ENCODE assay signal across 1 cellular context in the genomic region with DNA sequence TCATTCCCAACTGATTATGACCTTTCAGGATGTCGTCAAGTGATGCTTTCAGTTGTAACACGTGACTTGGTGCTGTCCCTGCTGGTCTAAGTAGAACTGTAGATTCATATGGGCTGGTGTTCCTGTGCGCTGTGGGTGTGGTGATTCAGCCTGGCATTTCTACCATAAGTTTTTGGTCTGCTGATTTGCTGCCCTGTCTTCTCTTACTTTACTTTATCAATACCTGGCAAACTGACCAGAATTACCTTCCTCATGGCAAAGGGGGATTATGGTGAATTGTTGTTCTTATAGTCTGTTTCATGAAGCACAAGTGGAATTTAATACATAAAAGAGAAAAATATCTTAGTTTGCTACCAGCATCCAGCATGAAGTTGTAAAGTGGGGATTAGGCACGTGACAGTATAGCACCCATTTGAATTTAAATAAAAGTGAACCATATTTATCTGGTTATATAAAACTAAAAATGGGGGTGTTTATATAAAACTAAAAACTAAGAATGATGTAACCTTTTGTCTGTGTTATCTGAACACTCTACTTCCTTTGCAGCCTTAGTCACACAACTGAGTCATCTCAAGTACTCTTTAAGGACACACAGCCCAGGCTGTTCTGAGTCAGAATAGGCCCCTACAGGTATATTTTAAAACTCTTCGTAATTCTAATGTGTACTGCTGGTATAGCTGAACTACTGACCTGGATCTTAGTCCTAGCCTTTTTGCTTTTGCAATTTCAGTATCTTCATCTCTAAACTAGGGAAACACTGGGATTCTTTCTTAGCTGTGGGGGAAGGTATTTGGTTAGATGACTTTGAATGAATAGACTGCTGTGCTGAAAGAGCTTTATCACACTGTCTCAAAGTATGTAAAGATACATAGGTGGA.
TF ChIP-seq lines count a peak whose summit lies in the region.

No MANE protein-coding gene starts in this region.

TF ChIP-seq in HCT116, 20 proteins besides CTCF, POLR2A, EP300 and RAD21 (continued from another document):
- no peak for TF ChIP-seq YY1 (IDR thresholded peaks at IDR 0.05; ENCODE audit: extremely low read depth, insufficient replicate concordance, low read depth, low read length)
- TF ChIP-seq ZNF274 (IDR thresholded peaks at IDR 0.05; ENCODE audit: low read depth, low read length), result no peak
- TF ChIP-seq EZH2 (IDR thresholded peaks at IDR 0.05), result no peak
- TF ChIP-seq JUND (IDR thresholded peaks at IDR 0.05), result peak; percentile 91
- no peak for TF ChIP-seq TCF7L2 (IDR thresholded peaks at IDR 0.05; ENCODE audit: borderline replicate concordance, extremely low read depth, insufficient read depth, insufficient read length)
- TF ChIP-seq, protein P1, sequence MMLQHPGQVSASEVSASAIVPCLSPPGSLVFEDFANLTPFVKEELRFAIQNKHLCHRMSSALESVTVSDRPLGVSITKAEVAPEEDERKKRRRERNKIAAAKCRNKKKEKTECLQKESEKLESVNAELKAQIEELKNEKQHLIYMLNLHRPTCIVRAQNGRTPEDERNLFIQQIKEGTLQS (IDR thresholded peaks at IDR 0.05), result 0 out of 2 replicates have a peak, but pooled peaks have one; percentile 49
- TF ChIP-seq EGR1 (IDR thresholded peaks at IDR 0.05; ENCODE audit: low read depth), result no peak
- TF ChIP-seq EZH2phosphoT487 (IDR thresholded peaks at IDR 0.05; ENCODE audit: borderline replicate concordance), result no peak
